Comparison of ENCODE assay signal across 27 cellular contexts in genomic region chr9:86958203-86958602, GRCh38.
"Had no signal": no experiment of that assay in that cellular context is flagged by ENCODE, and none has a peak within 500 bp of the region (broad histone marks: within the 10 kb centered on the region; RNA-seq: fewer than 3 reads in every experiment).

No MANE protein-coding gene starts in this region.

- H3K36me3 ChIP-seq: stomach, suprapubic skin, thoracic aorta, thyroid gland, tibial artery, tibial nerve, transverse colon, upper lobe of left lung, upper lobe of right lung, uterus, vagina had no signal

- H3K27ac ChIP-seq: stomach, suprapubic skin, testis, thoracic aorta, thyroid gland, tibial artery, tibial nerve, transverse colon, upper lobe of left lung, upper lobe of right lung, uterus, vagina had no signal

- FAIRE-seq: urothelium cell line had no signal

- H3K4me3 ChIP-seq: stomach, suprapubic skin, testis, thoracic aorta, thyroid gland, tibial artery, tibial nerve, transverse colon, upper lobe of left lung, upper lobe of right lung, uterus, vagina had no signal

- H3K27me3 ChIP-seq: stomach, suprapubic skin, testis, thyroid gland, tibial nerve, upper lobe of left lung, uterus, vagina had no signal

- DNase-seq: stimulated activated CD4-positive, alpha-beta T cell treated with anti-CD3 and anti-CD28 coated beads, Interleukin-2, amount 100 ng/mL, for 48 hours; stimulated activated CD4-positive, alpha-beta T cell treated with anti-CD3 and anti-CD28 coated beads, Interleukin-4, amount 100 ng/mL, for 1 hour; stimulated activated CD4-positive, alpha-beta T cell treated with anti-CD3 and anti-CD28 coated beads, Interleukin-4, amount 100 ng/mL, for 24 hours; stimulated activated CD4-positive, alpha-beta T cell treated with anti-CD3 and anti-CD28 coated beads, Interleukin-4, amount 100 ng/mL, for 4 hours; stimulated activated CD8-positive, alpha-beta memory T cell treated with anti-CD3 and anti-CD28 coated beads, Interleukin-4, amount 100 ng/mL, for 48 hours; stimulated activated naive B cell treated with anti-CD40 and anti-IgM and Interleukin-4, amounts not matched to agents 10 μg/mL and 1 μg/mL and 100 μg/mL, for 72 hours; stimulated activated naive CD4-positive, alpha-beta T cell; stimulated activated naive CD4-positive, alpha-beta T cell treated with Interleukin-2 at 50 U/mL for 16 hours; stimulated activated naive CD8-positive, alpha-beta T cell treated with anti-CD3 and anti-CD28 coated beads, Interleukin-15, amount 100 ng/mL, for 72 hours; stimulated activated naive CD8-positive, alpha-beta T cell treated with anti-CD3 and anti-CD28 coated beads, Interleukin-15, Interleukin-2, amounts not matched to agents 100 U/mL and 50 U/mL, for 24 hours; stomach; substantia nigra; testis; thyroid gland; tibial artery; transverse colon; trophoblast cell; upper lobe of left lung; upper lobe of right lung; uterus had no signal

- H3K9me3 ChIP-seq: stomach, suprapubic skin, testis, thoracic aorta, thyroid gland, tibial artery, tibial nerve, transverse colon, upper lobe of left lung, upper lobe of right lung, uterus, vagina had no signal

- H3K4me1 ChIP-seq: testis, thyroid gland, tibial artery, tibial nerve, uterus, vagina had no signal

- ATAC-seq: stimulated activated effector memory CD8-positive, alpha-beta T cell treated with anti-CD3 and anti-CD28 coated beads, Interleukin-12 subunit alpha, Interleukin-12 subunit beta, amount 100 ng/mL, for 72 hours; stimulated activated memory B cell treated with anti-CD40 and anti-IgM and Interleukin-4, amounts not matched to agents 10 μg/mL and 1 μg/mL and 100 μg/mL, for 72 hours; stimulated activated naive B cell treated with anti-CD40 and anti-IgM and Interleukin-4, amounts not matched to agents 10 μg/mL and 1 μg/mL and 100 μg/mL, for 72 hours; stimulated activated naive CD8-positive, alpha-beta T cell treated with anti-CD3 and anti-CD28 coated beads, Interleukin-15, amount 100 ng/mL, for 72 hours; stimulated activated naive CD8-positive, alpha-beta T cell treated with anti-CD3 and anti-CD28 coated beads, Interleukin-15, Interleukin-2, amounts not matched to agents 100 U/mL and 50 U/mL, for 24 hours; upper lobe of right lung had no signal
